Comparison of ENCODE assay signal across 29 cellular contexts in the genomic region with DNA sequence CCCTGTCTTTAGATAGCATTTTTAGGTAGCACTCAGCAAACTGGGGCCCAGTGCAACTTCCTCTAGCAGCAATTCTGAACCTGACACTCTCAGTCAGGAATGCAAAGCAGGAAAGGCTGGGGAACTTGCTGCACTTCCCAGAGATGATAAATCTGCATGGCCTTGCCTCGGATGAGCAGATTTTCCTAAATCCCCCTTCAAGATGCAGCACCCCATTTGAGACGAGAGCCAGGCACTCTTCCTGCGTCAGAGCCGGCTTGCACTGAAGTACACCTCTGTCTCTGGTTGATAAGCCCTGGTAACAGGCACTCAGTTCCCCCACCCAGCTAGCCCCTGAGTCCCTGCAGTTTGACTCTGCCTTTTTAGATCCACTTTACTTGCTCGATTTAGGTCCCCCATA.
DNase-seq lines count a peak whose midpoint lies in the region; ATAC-seq, FAIRE-seq and TF ChIP-seq lines count a peak whose summit lies in the region.
"Had no signal": no experiment of that assay in that cellular context is flagged by ENCODE, and none has a peak within 500 bp of the region (broad histone marks: within the 10 kb centered on the region; RNA-seq: fewer than 3 reads in every experiment).

No MANE protein-coding gene starts in this region.

- 0 out of 2 replicates have a peak overlapping the region, but pooled peaks have one; percentile 29 for H2BK5ac ChIP-seq in H1 (ENCODE audit: low read depth, low read length)

- 0 out of 22 replicates have a peak, but pooled peaks cover 0 to 5% (median 0%) of the 10 kb centered on the region in 11 experiments for H3K27me3 ChIP-seq in BLaER1 treated with 17β-estradiol and CSF1 and Interleukin-3, amounts not matched to agents 10 nM and 100 nM
- peaks cover 2% of the 10 kb centered on the region; the same call in 1 of the 2 replicates for H3K27me3 ChIP-seq in Panc1 (ENCODE audit: control insufficient read depth, insufficient read depth, low read length)
- peaks cover 0 to 7% (median 3%) of the 10 kb centered on the region in 4 experiments; a peak in 3 of 7 replicates for H3K27me3 ChIP-seq in H1 (replicated peaks in 1 of 4; ENCODE audit: control insufficient read depth in 3 of 4, extremely low read depth in 1 of 4, insufficient read depth in 3 of 4, low read length in 3 of 4)
- H3K27me3 ChIP-seq: breast epithelium, right atrium auricular region, testis had no signal

- TF ChIP-seq RAD21 in H1 (IDR thresholded peaks at IDR 0.05 in 1 of 2, conservative IDR thresholded peaks at IDR 0.05 in 1 of 2; ENCODE audit: low read depth in 2 of 2, low read length in 2 of 2), result no peak

- ATAC-seq in Panc1, result 0 out of 2 replicates have a peak, but pooled peaks have one; percentile 38
- ATAC-seq in GM21381 (IDR thresholded peaks at IDR 0.05; ENCODE audit: unreplicated experiment), result no peak
- ATAC-seq in HG02763 (IDR thresholded peaks at IDR 0.05; ENCODE audit: unreplicated experiment), result no peak
- ATAC-seq: activated CD4-positive, CD25-positive, alpha-beta regulatory T cell treated with anti-CD3 and anti-CD28 coated beads, Interleukin-2, amount 50 U/mL, for 24 hours; activated CD8-positive, alpha-beta T cell treated with anti-CD3 and anti-CD28 coated beads, Interleukin-2, amount 10 ng/mL, durations not matched to agents 7 days and 5 days; activated naive CD8-positive, alpha-beta T cell treated with anti-CD3 and anti-CD28 coated beads, Interleukin-2, amount 50 U/mL, for 24 hours; GM12878; stimulated activated naive B cell treated with anti-CD40 and anti-IgM and Interleukin-4, amounts not matched to agents 10 μg/mL and 1 μg/mL and 100 μg/mL, for 72 hours had no signal

- H4K8ac ChIP-seq in H1 (ENCODE audit: extremely low read depth, insufficient read depth, low read length), result no peak overlapping the region

- in situ Hi-C loops in Panc1 (cut with HindIII; ENCODE audit: low pct_unique_long_range_greater_than_20kb, low sequenced_read_pairs), result no loop called here

- no peak overlapping the region for H3K56ac ChIP-seq in H1 (replicated peaks; ENCODE audit: insufficient read length, low read depth, low read length)

- TF ChIP-seq EP300 in H1 (IDR thresholded peaks at IDR 0.05; ENCODE audit: borderline replicate concordance in 1 of 2, low read depth in 2 of 2, low read length in 2 of 2), result no peak

- H3K4me1 ChIP-seq in BLaER1 treated with 17β-estradiol and CSF1 and Interleukin-3, amounts not matched to agents 10 nM and 100 nM, result peaks cover 36 to 51% (median 45%) of the 10 kb centered on the region in 10 experiments
- H3K4me1 ChIP-seq in Panc1 (ENCODE audit: control insufficient read depth, insufficient read depth, low read length) (no peaks in the 10 kb centered on the region), H1 (replicated peaks in 1 of 4; ENCODE audit: control insufficient read depth in 3 of 4, insufficient read depth in 4 of 4, low read length in 3 of 4) (peaks cover 0 to 8% (median 3%) of the 10 kb centered on the region in 4 experiments; a peak in 5 of 7 replicates), mesodermal cell (ENCODE audit: control insufficient read depth, insufficient read depth, low read length, poor library complexity, severe bottlenecking) (peaks cover 44% of the 10 kb centered on the region)
- H3K4me1 ChIP-seq: breast epithelium, testis had no signal

- no TSS peak for BruUV-seq in Panc1 (replicated peaks; lab: Mats Ljungman, UMichigan)

- no peaks in the 10 kb centered on the region for H3K9me3 ChIP-seq in BLaER1 treated with 17β-estradiol and CSF1 and Interleukin-3, amounts not matched to agents 10 nM and 100 nM (replicated peaks in 1 of 11)
- no peaks in the 10 kb centered on the region for H3K9me3 ChIP-seq in Panc1 (ENCODE audit: control insufficient read depth, insufficient read depth, low read depth, low read length)
- no peaks in the 10 kb centered on the region for H3K9me3 ChIP-seq in H1 (ENCODE audit: insufficient read depth in 2 of 2, low read depth in 1 of 2, low read length in 1 of 2)
- no peaks in the 10 kb centered on the region for H3K9me3 ChIP-seq in mesodermal cell (ENCODE audit: control insufficient read depth, low read length)
- H3K9me3 ChIP-seq: breast epithelium, right atrium auricular region, testis had no signal

- POLR2A ChIA-PET in Panc1 (lab: Charles Lee), result no interaction called here
- POLR2A ChIA-PET in H1 (lab: Charles Lee; ENCODE audit: partially characterized antibody), result no interaction called here

- no peak for TF ChIP-seq CTCF in Panc1 (IDR thresholded peaks at IDR 0.05)
- no peak for TF ChIP-seq CTCF in H1 (IDR thresholded peaks at IDR 0.05; ENCODE audit: control extremely low read depth in 1 of 3, insufficient read depth in 1 of 3, low read depth in 1 of 3, low read length in 3 of 3)

- H3K4me2 ChIP-seq in BLaER1 treated with 17β-estradiol and CSF1 and Interleukin-3, amounts not matched to agents 10 nM and 100 nM, result peak overlapping the region in 8 of 11 experiments; percentile 0 to 25 (median 16); a peak in 7 of 22 replicates
- H3K4me2 ChIP-seq in H1 (ENCODE audit: insufficient read depth in 1 of 2, low read depth in 2 of 2, low read length in 2 of 2), result no peak overlapping the region

- intact Hi-C loops in Panc1 (cut with micrococcal nuclease; ENCODE audit: unreplicated experiment), result no loop called here

- H3K4me3 ChIP-seq in BLaER1 treated with 17β-estradiol and CSF1 and Interleukin-3, amounts not matched to agents 10 nM and 100 nM, result no peak overlapping the region
- H3K4me3 ChIP-seq in Panc1 (ENCODE audit: low read depth in 2 of 2, low read length in 2 of 2) (no peak overlapping the region), H1 (ENCODE audit: extremely low read depth in 1 of 4, insufficient read depth in 2 of 4, low read depth in 3 of 4, low read length in 4 of 4) (no peak overlapping the region), mesodermal cell (ENCODE audit: extremely low read depth, insufficient read depth, low read length, poor library complexity, severe bottlenecking) (no peak overlapping the region)
- H3K4me3 ChIP-seq: breast epithelium, GM12878, right atrium auricular region, testis had no signal

- FAIRE-seq in H1 (lab: Jason Lieb, UNC), result no peak
- FAIRE-seq: GM12878 had no signal

- no peaks in the 10 kb centered on the region for H3K79me1 ChIP-seq in H1 (ENCODE audit: low read depth, low read length)

- no peak overlapping the region for H4K5ac ChIP-seq in H1 (ENCODE audit: insufficient read length, low read depth, low read length)

- H3K18ac ChIP-seq in H1 (ENCODE audit: extremely low read depth, low read length), result no peak overlapping the region

- CTCF ChIA-PET in Panc1 (lab: Charles Lee) (no interaction called here), H1 (lab: Charles Lee; ENCODE audit: partially characterized antibody) (interaction anchor here (0.7 to 0.9 kb wide), 2 partner anchors 128 to 168 kb away, joined by 3 read pairs; no protein-coding TSS in a partner anchor)

- WGBS in H1 (ENCODE audit: extremely low coverage in 1 of 2, insufficient coverage in 1 of 2, insufficient read length in 1 of 2, insufficient replicate concordance in 2 of 2, low coverage in 1 of 2, low lambda C conversion rate in 2 of 2, missing lambda C conversion rate in 1 of 2), 2 experiments, result 62% methylated on average over 5 of the region's 5 CpGs; no CpG with 5 or more reads in 1 of the 2 experiments
- 45 to 61% methylated on average over 5 of the region's 5 CpGs for WGBS in mesodermal cell (ENCODE audit: insufficient coverage in 2 of 2), 2 experiments

- H3K23me2 ChIP-seq in H1 (ENCODE audit: low read depth, low read length), result peaks cover 2% of the 10 kb centered on the region; the same call in 1 of the 2 replicates

- H3K23ac ChIP-seq in H1 (ENCODE audit: insufficient read length), result no peak overlapping the region

- no peak overlapping the region for H3K27ac ChIP-seq in BLaER1 treated with 17β-estradiol and CSF1 and Interleukin-3, amounts not matched to agents 10 nM and 100 nM
- H3K27ac ChIP-seq in Panc1 (ENCODE audit: low read length) (no peak overlapping the region), H1 (ENCODE audit: low read depth, low read length) (no peak overlapping the region), mesodermal cell (ENCODE audit: low read depth, low read length, severe bottlenecking) (peak overlapping the region; percentile 81)
- H3K27ac ChIP-seq: breast epithelium, right atrium auricular region, testis had no signal

- H3K36me3 ChIP-seq in BLaER1 treated with 17β-estradiol and CSF1 and Interleukin-3, amounts not matched to agents 10 nM and 100 nM, result no peaks in the 10 kb centered on the region
- no peaks in the 10 kb centered on the region for H3K36me3 ChIP-seq in Panc1 (ENCODE audit: control insufficient read depth, insufficient read depth, low read length)
- no peaks in the 10 kb centered on the region for H3K36me3 ChIP-seq in H1 (ENCODE audit: control insufficient read depth in 2 of 4, insufficient read depth in 4 of 4, low read length in 3 of 4)
- no peaks in the 10 kb centered on the region for H3K36me3 ChIP-seq in mesodermal cell (ENCODE audit: control insufficient read depth, insufficient read depth, low read length)
- H3K36me3 ChIP-seq: breast epithelium, right atrium auricular region had no signal

- H2BK120ac ChIP-seq in H1 (replicated peaks; ENCODE audit: low read depth, low read length), result no peak overlapping the region

- no peak overlapping the region for H3K9ac ChIP-seq in BLaER1 treated with 17β-estradiol and CSF1 and Interleukin-3, amounts not matched to agents 10 nM and 100 nM
- no peak overlapping the region for H3K9ac ChIP-seq in H1 (replicated peaks in 1 of 4; ENCODE audit: extremely low read depth in 1 of 4, low read depth in 3 of 4, low read length in 3 of 4)

- no peak overlapping the region for H2AK5ac ChIP-seq in H1 (ENCODE audit: low read depth, low read length)

- DNase-seq in Panc1 (ENCODE audit: low read depth, low spot score), result no peak
- DNase-seq in H1 (ENCODE audit: low read depth in 1 of 2, low spot score in 2 of 2), result no peak
- DNase-seq in SKM-1 treated with dmso at 0.1 percent for 144 hours (lab: John Stamatoyannopoulos, UW; ENCODE audit: unreplicated experiment), result no peak
- DNase-seq in activated gamma-delta T cell (lab: John Stamatoyannopoulos, UW), result no peak
- DNase-seq: ACHN; activated CD8-positive, alpha-beta T cell treated with anti-CD3 and anti-CD28 coated beads, Interleukin-2, amount 10 ng/mL, durations not matched to agents 7 days and 5 days; activated effector memory CD4-positive, alpha-beta T cell treated with anti-CD3 and anti-CD28 coated beads, Interleukin-2, amount 50 U/mL, for 16 hours; activated naive CD8-positive, alpha-beta T cell treated with anti-CD3 and anti-CD28 coated beads, Interleukin-2, amount 50 U/mL, for 24 hours; activated T-cell treated with anti-CD3 and anti-CD28 coated beads for 4 hours; Calu3; cortex of kidney; DND-41; HCEC 1CT; IMR-90; NCI-H1105; NCI-H2029; NCI-H774; stimulated activated CD4-positive, alpha-beta T cell treated with anti-CD3 and anti-CD28 coated beads, Interleukin-4, amount 100 ng/mL, for 24 hours; stimulated activated naive B cell treated with anti-CD40 and anti-IgM and Interleukin-4, amounts not matched to agents 10 μg/mL and 1 μg/mL and 100 μg/mL, for 72 hours; SW 1271; testis had no signal

- H2AFZ ChIP-seq in H1 (ENCODE audit: low read length), result no peak overlapping the region

- no peak overlapping the region for H3K14ac ChIP-seq in H1 (ENCODE audit: insufficient read length)

- TF ChIP-seq POLR2A in H1 (IDR thresholded peaks at IDR 0.05; ENCODE audit: control extremely low read depth in 1 of 2, low read depth in 2 of 2, low read length in 2 of 2), result no peak

- no peak overlapping the region for H4K91ac ChIP-seq in H1 (replicated peaks; ENCODE audit: insufficient read length, low read length)

- H3K4ac ChIP-seq in H1 (replicated peaks; ENCODE audit: insufficient read length, low read depth, low read length), result no peak overlapping the region

- peak overlapping the region; percentile 80; the same call in 1 of the 2 replicates for H2BK12ac ChIP-seq in H1 (ENCODE audit: low read depth, low read length)

- H4K20me1 ChIP-seq in BLaER1 treated with 17β-estradiol and CSF1 and Interleukin-3, amounts not matched to agents 10 nM and 100 nM, result 0 out of 22 replicates have a peak, but pooled peaks cover 0 to 6% (median 0%) of the 10 kb centered on the region in 11 experiments
- no peaks in the 10 kb centered on the region for H4K20me1 ChIP-seq in H1 (replicated peaks in 1 of 2; ENCODE audit: control insufficient read depth in 1 of 2, insufficient read depth in 2 of 2, low read length in 2 of 2)

- no peaks in the 10 kb centered on the region for H3K79me2 ChIP-seq in H1 (ENCODE audit: control insufficient read depth in 1 of 2, insufficient read depth in 2 of 2, low read length in 2 of 2)

- 0 out of 2 replicates have a peak overlapping the region, but pooled peaks have one; percentile 67 for H2BK15ac ChIP-seq in H1 (ENCODE audit: low read length)

- no peak overlapping the region for H2BK20ac ChIP-seq in H1 (ENCODE audit: low read length)

Comparison
In these comparisons a context has a peak if more than half of its experiments do, and no peak if none do; other contexts are left out.
1. H3K4me2 ChIP-seq: peak in BLaER1 treated with 17β-estradiol and CSF1 and Interleukin-3, amounts not matched to agents 10 nM and 100 nM (8 of 11); none in H1 (0 of 2).